In the genomic region with DNA sequence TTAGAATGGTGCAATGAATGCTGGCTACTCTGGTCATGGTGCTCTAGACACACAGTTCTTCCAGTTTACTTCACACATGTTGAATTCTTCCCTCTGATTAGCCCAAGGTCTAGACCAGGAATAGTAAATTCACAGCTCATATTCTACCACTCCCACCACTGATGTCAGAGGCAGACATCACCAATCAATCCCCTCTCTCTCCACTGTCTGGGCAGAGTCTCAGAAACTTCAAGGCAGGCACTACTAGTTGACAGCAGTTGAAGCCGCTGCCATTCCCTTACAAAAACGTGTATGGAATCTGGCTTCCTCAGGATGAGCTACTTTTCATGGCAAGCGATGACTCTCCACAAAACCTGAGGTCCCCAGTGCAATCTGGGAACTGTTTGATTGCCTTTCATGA, we compare ENCODE assay signal across 18 cellular contexts.
DNase-seq lines count a peak whose midpoint lies in the region; ATAC-seq, FAIRE-seq and TF ChIP-seq lines count a peak whose summit lies in the region.
"Had no signal": no experiment of that assay in that cellular context is flagged by ENCODE, and none has a peak within 500 bp of the region (broad histone marks: within the 10 kb centered on the region; RNA-seq: fewer than 3 reads in every experiment).

No MANE protein-coding gene starts in this region.

- POLR2A ChIA-PET in K562 (lab: Yijun Ruan, JAX) = interaction anchor here (0.6 kb wide), 2 partner anchors 13 to 231 kb away, joined by 3 read pairs; no protein-coding TSS in a partner anchor

- no peak for TF ChIP-seq CTCF in K562 (IDR thresholded peaks at IDR 0.05 in 2 of 3, conservative IDR thresholded peaks at IDR 0.05 in 1 of 3; ENCODE audit: insufficient read depth in 2 of 3, low read depth in 1 of 3, low read length in 3 of 3)
- TF ChIP-seq CTCF in left ventricle myocardium inferior (IDR thresholded peaks at IDR 0.05; ENCODE audit: borderline replicate concordance) = no peak
- TF ChIP-seq CTCF in GM13976 (IDR thresholded peaks at IDR 0.05; ENCODE audit: borderline replicate concordance, control extremely low read depth, extremely low read depth, insufficient read depth, missing control alignments) = no peak

- H3K9ac ChIP-seq in K562 (ENCODE audit: insufficient read depth in 1 of 2, low read depth in 2 of 2, low read length in 2 of 2) = no peak overlapping the region

- no TSS peak for BruUV-seq in K562 (replicated peaks; lab: Mats Ljungman, UMichigan)

- no peak for DNase-seq in Right ventricle myocardium inferior (ENCODE audit: missing footprints)
- DNase-seq in cardiac septum (ENCODE audit: low spot score) = no peak
- DNase-seq in K562 (ENCODE audit: extremely low read depth in 1 of 4, low spot score in 3 of 4) = peak in 1 of 4 experiments; percentile 18
- DNase-seq in left ventricle myocardium inferior = no peak
- DNase-seq in GM13976 (ENCODE audit: low spot score) = no peak
- no peak for DNase-seq in retina
- DNase-seq in NCI-H345 (lab: John Stamatoyannopoulos, UW) = no peak
- DNase-seq: activated T-cell treated with anti-CD3 and anti-CD28 coated beads for 4 hours; aorta; DMS53; NCI-H1694; occipital lobe; stimulated activated CD4-positive, alpha-beta T cell treated with anti-CD3 and anti-CD28 coated beads, Interleukin-1b, Interleukin-23, amount 100 ng/mL, for 48 hours; stimulated activated naive CD8-positive, alpha-beta T cell treated with anti-CD3 and anti-CD28 coated beads, Interleukin-15, amount 100 ng/mL, for 72 hours had no signal

- no peaks in the 10 kb centered on the region for H3K9me3 ChIP-seq in K562 (replicated peaks; ENCODE audit: control insufficient read depth, insufficient read depth, low read depth, low read length)
- no peaks in the 10 kb centered on the region for H3K9me3 ChIP-seq in left ventricle myocardium inferior (replicated peaks)

- H3K4me3 ChIP-seq in K562 (no peak overlapping the region), left ventricle myocardium inferior (no peak overlapping the region)

- FAIRE-seq in K562 (lab: Jason Lieb, UNC) = peak; percentile 75
- FAIRE-seq: A204.1 had no signal

- ATAC-seq in Right ventricle myocardium inferior (peak; percentile 49), K562 (peak; percentile 77), GM21515 (IDR thresholded peaks at IDR 0.05; ENCODE audit: unreplicated experiment) (no peak)
- ATAC-seq: esophagus mucosa; left lobe of liver; stimulated activated naive CD8-positive, alpha-beta T cell treated with anti-CD3 and anti-CD28 coated beads, Interleukin-15, amount 100 ng/mL, for 72 hours had no signal

- in situ Hi-C loops in K562 (cut with MboI) = no loop called here
- in situ Hi-C loops in GM13976 (cut with MboI; ENCODE audit: low sequenced_read_pairs, unreplicated experiment) = no loop called here

- H3K4me2 ChIP-seq in K562 (ENCODE audit: insufficient read depth, low read length) = no peak overlapping the region; the same call in 1 of the 2 replicates

- no peak for TF ChIP-seq RAD21 in K562 (CRISPR knock-in tag; conservative IDR thresholded peaks at IDR 0.05 in 1 of 2, IDR thresholded peaks at IDR 0.05 in 1 of 2)

- H3K27ac ChIP-seq in K562 (ENCODE audit: extremely low read depth, low read depth, low read length) (no peak overlapping the region), left ventricle myocardium inferior (replicated peaks) (peak overlapping the region; percentile 81)

- H3K4me1 ChIP-seq in K562 (replicated peaks in 1 of 2; ENCODE audit: control insufficient read depth in 2 of 2, insufficient read depth in 2 of 2, low read length in 2 of 2) = peaks cover 8 to 18% of the 10 kb centered on the region in 2 experiments
- peaks cover 34% of the 10 kb centered on the region for H3K4me1 ChIP-seq in left ventricle myocardium inferior

- intact Hi-C loops in Right ventricle myocardium inferior (cut with DNase I) (loop anchor here (5.0 kb wide), 2 partner anchors 89 to 91 kb away; a partner anchor contains a TSS), cardiac septum (cut with DNase I) (loop anchor here (5.0 kb wide), 1 partner anchor 91 kb away; a partner anchor contains a TSS), K562 (cut with micrococcal nuclease) (no loop called here), left ventricle myocardium inferior (cut with micrococcal nuclease) (no loop called here)

- no peak for TF ChIP-seq EP300 in K562 (IDR thresholded peaks at IDR 0.05; ENCODE audit: low read length)

- H3K27me3 ChIP-seq in K562 (ENCODE audit: control insufficient read depth in 2 of 2, insufficient read depth in 2 of 2, low read length in 2 of 2) (peaks cover 16 to 41% of the 10 kb centered on the region in 2 experiments; a peak in 4 of 5 replicates), left ventricle myocardium inferior (ENCODE audit: low read depth) (peaks cover 92% of the 10 kb centered on the region)

- CTCF ChIA-PET in K562 (lab: Yijun Ruan, JAX; ENCODE audit: low intra/inter-chr PET ratio) = no interaction called here

- no peaks in the 10 kb centered on the region for H3K9me1 ChIP-seq in K562 (ENCODE audit: control insufficient read depth, insufficient read depth, low read length)

- no peak overlapping the region for H2AFZ ChIP-seq in K562 (ENCODE audit: low read depth, low read length)

- WGBS in K562 (ENCODE audit: insufficient coverage, low coverage, missing lambda C conversion rate) = 0% methylated on average over 3 of the region's 3 CpGs

- no peaks in the 10 kb centered on the region for H3K36me3 ChIP-seq in K562 (ENCODE audit: control insufficient read depth, insufficient read depth, low read length)
- H3K36me3 ChIP-seq in left ventricle myocardium inferior = no peaks in the 10 kb centered on the region

- no peaks in the 10 kb centered on the region for H3K79me2 ChIP-seq in K562 (ENCODE audit: control insufficient read depth, insufficient read depth, low read length)

- no peaks in the 10 kb centered on the region; the same call in 1 of the 2 replicates for H4K20me1 ChIP-seq in K562 (replicated peaks; ENCODE audit: control insufficient read depth, insufficient read depth, low read length)

- TF ChIP-seq POLR2A in K562 (conservative IDR thresholded peaks at IDR 0.05) = no peak

TF ChIP-seq in K562, 482 proteins besides CTCF, POLR2A, EP300 and RAD21 (continues in another document):
- no peak for TF ChIP-seq ETV5 (CRISPR knock-in tag; IDR thresholded peaks at IDR 0.05; ENCODE audit: low read depth)
- TF ChIP-seq FOXK1 (CRISPR knock-in tag; IDR thresholded peaks at IDR 0.05; ENCODE audit: borderline replicate concordance) = no peak
- TF ChIP-seq, protein P1, sequence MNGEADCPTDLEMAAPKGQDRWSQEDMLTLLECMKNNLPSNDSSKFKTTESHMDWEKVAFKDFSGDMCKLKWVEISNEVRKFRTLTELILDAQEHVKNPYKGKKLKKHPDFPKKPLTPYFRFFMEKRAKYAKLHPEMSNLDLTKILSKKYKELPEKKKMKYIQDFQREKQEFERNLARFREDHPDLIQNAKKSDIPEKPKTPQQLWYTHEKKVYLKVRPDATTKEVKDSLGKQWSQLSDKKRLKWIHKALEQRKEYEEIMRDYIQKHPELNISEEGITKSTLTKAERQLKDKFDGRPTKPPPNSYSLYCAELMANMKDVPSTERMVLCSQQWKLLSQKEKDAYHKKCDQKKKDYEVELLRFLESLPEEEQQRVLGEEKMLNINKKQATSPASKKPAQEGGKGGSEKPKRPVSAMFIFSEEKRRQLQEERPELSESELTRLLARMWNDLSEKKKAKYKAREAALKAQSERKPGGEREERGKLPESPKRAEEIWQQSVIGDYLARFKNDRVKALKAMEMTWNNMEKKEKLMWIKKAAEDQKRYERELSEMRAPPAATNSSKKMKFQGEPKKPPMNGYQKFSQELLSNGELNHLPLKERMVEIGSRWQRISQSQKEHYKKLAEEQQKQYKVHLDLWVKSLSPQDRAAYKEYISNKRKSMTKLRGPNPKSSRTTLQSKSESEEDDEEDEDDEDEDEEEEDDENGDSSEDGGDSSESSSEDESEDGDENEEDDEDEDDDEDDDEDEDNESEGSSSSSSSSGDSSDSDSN (IDR thresholded peaks at IDR 0.05; ENCODE audit: borderline replicate concordance in 1 of 2, low read depth in 2 of 2, low read length in 2 of 2) = no peak
- TF ChIP-seq ZNF23 (CRISPR knock-in tag; IDR thresholded peaks at IDR 0.05) = peak; percentile 74; the same call in 1 of the 2 replicates
- peak; percentile 98 for TF ChIP-seq ZBTB17 (CRISPR knock-in tag; IDR thresholded peaks at IDR 0.05)
- TF ChIP-seq, protein P2, sequence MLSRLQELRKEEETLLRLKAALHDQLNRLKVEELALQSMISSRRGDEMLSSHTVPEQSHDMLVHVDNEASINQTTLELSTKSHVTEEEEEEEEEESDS (CRISPR knock-in tag; IDR thresholded peaks at IDR 0.05) = no peak
- no peak for TF ChIP-seq ATF1 (CRISPR knock-in tag; IDR thresholded peaks at IDR 0.05)
- 0 out of 2 replicates have a peak, but pooled peaks have one; percentile 12 for TF ChIP-seq ATF1 (tag; IDR thresholded peaks at IDR 0.05)
- 0 out of 2 replicates have a peak, but pooled peaks have one; percentile 4 for TF ChIP-seq JUND (IDR thresholded peaks at IDR 0.05; ENCODE audit: borderline replicate concordance, low read depth, low read length)
- no peak for TF ChIP-seq JUND (tag; IDR thresholded peaks at IDR 0.05; ENCODE audit: borderline replicate concordance, low read depth, low read length)
- TF ChIP-seq, protein P3, sequence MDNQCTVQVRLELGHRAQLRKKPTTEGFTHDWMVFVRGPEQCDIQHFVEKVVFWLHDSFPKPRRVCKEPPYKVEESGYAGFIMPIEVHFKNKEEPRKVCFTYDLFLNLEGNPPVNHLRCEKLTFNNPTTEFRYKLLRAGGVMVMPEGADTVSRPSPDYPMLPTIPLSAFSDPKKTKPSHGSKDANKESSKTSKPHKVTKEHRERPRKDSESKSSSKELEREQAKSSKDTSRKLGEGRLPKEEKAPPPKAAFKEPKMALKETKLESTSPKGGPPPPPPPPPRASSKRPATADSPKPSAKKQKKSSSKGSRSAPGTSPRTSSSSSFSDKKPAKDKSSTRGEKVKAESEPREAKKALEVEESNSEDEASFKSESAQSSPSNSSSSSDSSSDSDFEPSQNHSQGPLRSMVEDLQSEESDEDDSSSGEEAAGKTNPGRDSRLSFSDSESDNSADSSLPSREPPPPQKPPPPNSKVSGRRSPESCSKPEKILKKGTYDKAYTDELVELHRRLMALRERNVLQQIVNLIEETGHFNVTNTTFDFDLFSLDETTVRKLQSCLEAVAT (IDR thresholded peaks at IDR 0.05) = peak in 1 of 2 experiments; percentile 98; a peak in 2 of 4 replicates
- no peak for TF ChIP-seq ZNF778 (CRISPR knock-in tag; IDR thresholded peaks at IDR 0.05)

Comparison
In these comparisons a context has a peak if more than half of its experiments do, and no peak if none do; other contexts are left out.
1. intact Hi-C loops: an anchor here in Right ventricle myocardium inferior (5.0 kb wide) and cardiac septum (5.0 kb wide); none called in K562 and left ventricle myocardium inferior.